Comparison of ENCODE assay signal across 8 cellular contexts in the genomic region with DNA sequence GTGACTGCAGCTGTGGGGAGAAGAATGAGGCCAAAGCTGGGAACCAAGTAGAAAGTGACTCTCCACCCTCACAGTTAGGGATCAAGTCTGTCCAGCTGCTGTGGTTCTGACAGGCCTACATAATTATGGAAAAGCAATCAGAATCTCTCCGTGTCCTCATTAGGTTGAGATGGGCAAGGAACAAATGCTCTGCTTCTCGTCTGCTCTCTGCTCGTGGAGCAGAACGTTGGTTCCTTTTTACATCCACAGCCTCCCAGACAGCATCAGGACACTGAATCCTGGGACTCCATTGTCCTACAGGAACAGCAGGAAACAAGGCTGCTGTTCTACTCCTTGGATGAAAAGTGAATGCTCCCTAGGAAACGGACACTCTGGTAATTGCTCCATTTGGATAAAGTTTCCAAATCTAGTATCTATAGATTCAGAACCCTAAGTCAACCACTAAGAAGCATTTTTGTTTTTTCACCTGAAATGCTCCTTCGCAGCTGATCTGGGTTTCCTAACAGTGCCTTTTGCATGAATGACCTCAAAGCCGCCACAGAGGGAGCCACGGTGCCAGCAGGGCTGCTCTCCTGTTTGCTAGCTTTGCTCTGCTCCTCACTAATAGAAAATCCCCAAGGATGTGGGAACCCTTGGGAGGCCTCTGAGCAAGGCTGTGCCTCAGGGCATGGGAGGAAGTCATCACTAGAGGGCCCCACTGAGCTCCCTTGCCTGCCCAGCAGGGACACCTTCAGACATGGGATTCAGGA.
DNase-seq lines count a peak whose midpoint lies in the region; ATAC-seq and TF ChIP-seq lines count a peak whose summit lies in the region.

No MANE protein-coding gene starts in this region.

- H3K36me3 Mint-ChIP-seq in activated T-cell treated with anti-CD3 and anti-CD28 coated beads, Interleukin-2, amount 50 U/mL, for 24 hours (ENCODE audit: low read depth) = no peaks in the 10 kb centered on the region
- no peaks in the 10 kb centered on the region for H3K36me3 Mint-ChIP-seq in glutamatergic neuron (ENCODE audit: unreplicated experiment)

- no peak overlapping the region for H3K27ac Mint-ChIP-seq in activated T-cell treated with anti-CD3 and anti-CD28 coated beads, Interleukin-2, amount 50 U/mL, for 24 hours
- H3K27ac Mint-ChIP-seq in glutamatergic neuron (ENCODE audit: unreplicated experiment) = no peak overlapping the region

- DNase-seq in activated T-cell treated with anti-CD3 and anti-CD28 coated beads, Interleukin-2, amount 50 U/mL, for 48 hours = peak; percentile 33 to 37
- no peak for DNase-seq in activated T-cell treated with anti-CD3 and anti-CD28 coated beads, Interleukin-2, amount 50 U/mL, for 24 hours
- DNase-seq in NCI-H1417 treated with DMSO at 0.1 percent for 48 hours (lab: John Stamatoyannopoulos, UW) (peak; percentile 2), UCSD-AML1 (lab: John Stamatoyannopoulos, UW; ENCODE audit: unreplicated experiment) (peak; percentile 75), glutamatergic neuron (peak; percentile 82), posterior cingulate gyrus (peak; percentile 40 to 96 (median 73)), GOT3 (lab: John Stamatoyannopoulos, UW) (no peak)

- peak; percentile 53 for TF ChIP-seq CTCF in glutamatergic neuron (IDR thresholded peaks at IDR 0.05; ENCODE audit: partially characterized antibody, unreplicated experiment)

- H3K4me3 Mint-ChIP-seq in activated T-cell treated with anti-CD3 and anti-CD28 coated beads, Interleukin-2, amount 50 U/mL, for 24 hours = no peak overlapping the region
- no peak overlapping the region for H3K4me3 Mint-ChIP-seq in glutamatergic neuron (ENCODE audit: unreplicated experiment)

- intact Hi-C loops in posterior cingulate gyrus (cut with DNase I) = loop anchor here (5.0 kb wide), 1 partner anchor 93 kb away; no protein-coding TSS in a partner anchor

- no peak for ATAC-seq in HG02884 (IDR thresholded peaks at IDR 0.05; ENCODE audit: unreplicated experiment)

- H3K4me1 Mint-ChIP-seq in activated T-cell treated with anti-CD3 and anti-CD28 coated beads, Interleukin-2, amount 50 U/mL, for 24 hours (ENCODE audit: low read depth) = no peaks in the 10 kb centered on the region
- peaks cover 17% of the 10 kb centered on the region for H3K4me1 Mint-ChIP-seq in glutamatergic neuron (ENCODE audit: low read depth, unreplicated experiment)

- H3K27me3 Mint-ChIP-seq in activated T-cell treated with anti-CD3 and anti-CD28 coated beads, Interleukin-2, amount 50 U/mL, for 24 hours = no peaks in the 10 kb centered on the region
- H3K27me3 Mint-ChIP-seq in glutamatergic neuron (ENCODE audit: unreplicated experiment) = peaks cover 1% of the 10 kb centered on the region

- H3K9me3 Mint-ChIP-seq in activated T-cell treated with anti-CD3 and anti-CD28 coated beads, Interleukin-2, amount 50 U/mL, for 24 hours = no peaks in the 10 kb centered on the region
- H3K9me3 Mint-ChIP-seq in glutamatergic neuron (ENCODE audit: unreplicated experiment) = no peaks in the 10 kb centered on the region

Comparison
In these comparisons a context has a peak if more than half of its experiments do, and no peak if none do; other contexts are left out.
1. DNase-seq: peak in activated T-cell treated with anti-CD3 and anti-CD28 coated beads, Interleukin-2, amount 50 U/mL, for 48 hours (2 of 2), NCI-H1417 treated with DMSO at 0.1 percent for 48 hours (single experiment), UCSD-AML1 (single experiment), glutamatergic neuron (single experiment) and posterior cingulate gyrus (10 of 10); none in activated T-cell treated with anti-CD3 and anti-CD28 coated beads, Interleukin-2, amount 50 U/mL, for 24 hours (single experiment) and GOT3 (single experiment).